7 cellular contexts compared by ENCODE assay signal in genomic region chr9:112717669-112718331, GRCh38. TPM values are rescaled to one million over a fixed set of nuclear protein-coding genes. Genes with fewer than 3 reads are reported as not detected.
DNase-seq lines count a peak whose midpoint lies in the region; ATAC-seq, FAIRE-seq and TF ChIP-seq lines count a peak whose summit lies in the region.

Gene INIP (minus strand): TSS chr9:112718117. CDS start chr9:112716485, 1,632 bp downstream.

- H3K4me2 ChIP-seq in astrocyte (ENCODE audit: low read length), result peak within 1 kb of the TSS; percentile 89
- H3K4me2 ChIP-seq in hepatocyte, result peak within 1 kb of the TSS; percentile 89

- WGBS in hepatocyte (ENCODE audit: low lambda C conversion rate, missing lambda C conversion rate), result 2% methylated on average over 41 of the region's 51 CpGs

- H3K36me3 Mint-ChIP-seq in astrocyte (ENCODE audit: low read depth, unreplicated experiment), result no peaks in the 10 kb centered on the region

- H3K9ac ChIP-seq in astrocyte (ENCODE audit: low read length), result peak within 1 kb of the TSS; percentile 89

- H4K20me1 ChIP-seq in astrocyte (ENCODE audit: insufficient read depth, low read length) (no peaks in the 10 kb centered on the region), hepatocyte (ENCODE audit: insufficient read depth, poor library complexity, severe bottlenecking) (no peaks in the 10 kb centered on the region)

- no peaks in the 10 kb centered on the region for H3K9me3 ChIP-seq in astrocyte (ENCODE audit: insufficient read depth, low read depth, low read length)
- no peaks in the 10 kb centered on the region for H3K9me3 ChIP-seq in hepatocyte (ENCODE audit: low read depth)

- H3K27ac ChIP-seq in astrocyte (ENCODE audit: low read depth, low read length) (peak within 1 kb of the TSS; percentile 65), hepatocyte (peak within 1 kb of the TSS; percentile 91)

- H3K36me3 ChIP-seq in astrocyte (ENCODE audit: insufficient read depth, low read length) (no peaks in the 10 kb centered on the region), hepatocyte (replicated peaks; ENCODE audit: insufficient read depth, low read depth) (no peaks in the 10 kb centered on the region)

- no peaks in the 10 kb centered on the region for H3K27me3 ChIP-seq in astrocyte (ENCODE audit: insufficient read depth, low read length)
- H3K27me3 ChIP-seq in hepatocyte, result no peaks in the 10 kb centered on the region

- TF ChIP-seq CTCF in astrocyte (IDR thresholded peaks at IDR 0.05; ENCODE audit: insufficient read depth, low read depth, low read length) (no peak), hepatocyte (IDR thresholded peaks at IDR 0.05; ENCODE audit: poor library complexity) (peak; percentile 25)

- H3K27me3 Mint-ChIP-seq in astrocyte (ENCODE audit: low read depth, unreplicated experiment), result no peaks in the 10 kb centered on the region

- H2AFZ ChIP-seq in astrocyte (ENCODE audit: low read depth, low read length) (peak within 1 kb of the TSS; percentile 80), hepatocyte (peak within 1 kb of the TSS; percentile 68)

- intact Hi-C loops in T-helper 2 cell treated with Interferon-gamma antibody and Interleukin-4, amounts not matched to agents 100 ng/mL and 5 ng/mL, for 36 hours (cut with micrococcal nuclease), result loop anchor here (1.0 to 10.0 kb wide), 12 partner anchors 33 to 1235 kb away; partner anchors contain the start of genes ALAD, ECPAS, FKBP15 and GNG10

- peak within 1 kb of the TSS; percentile 89 for H3K27ac Mint-ChIP-seq in astrocyte (ENCODE audit: unreplicated experiment)

- peak; percentile 57 for DNase-seq in NCI-H187 treated with DMSO at 0.1 percent for 48 hours (lab: John Stamatoyannopoulos, UW)
- peak; percentile 90 for DNase-seq in astrocyte (ENCODE audit: low read depth)
- DNase-seq in hepatocyte (ENCODE audit: low spot score), result peak; percentile 98
- DNase-seq in retina, result peak; percentile 96

- no peaks in the 10 kb centered on the region for H3K9me3 Mint-ChIP-seq in astrocyte (ENCODE audit: unreplicated experiment)

- FAIRE-seq in astrocyte (lab: Jason Lieb, UNC), result no peak

- H3K79me2 ChIP-seq in astrocyte (ENCODE audit: insufficient read depth, low read length) (peaks cover 33% of the 10 kb centered on the region), hepatocyte (peaks cover 38% of the 10 kb centered on the region)

- peak within 1 kb of the TSS; percentile 100 for H3K4me3 Mint-ChIP-seq in astrocyte (ENCODE audit: unreplicated experiment)

- peaks cover 2% of the 10 kb centered on the region for H3K4me1 Mint-ChIP-seq in astrocyte (ENCODE audit: low read depth, unreplicated experiment)

- H3K4me3 ChIP-seq in astrocyte (ENCODE audit: insufficient read depth, low read depth, low read length), result peak within 1 kb of the TSS; percentile 89
- peak within 1 kb of the TSS; percentile 63 for H3K4me3 ChIP-seq in hepatocyte

- H3K4me1 ChIP-seq in astrocyte (ENCODE audit: insufficient read depth, low read length) (no peaks in the 10 kb centered on the region), hepatocyte (ENCODE audit: insufficient read depth) (peaks cover 6% of the 10 kb centered on the region)

- ATAC-seq in GM18502 (IDR thresholded peaks at IDR 0.05; ENCODE audit: poor library complexity, unreplicated experiment) (peak; percentile 94), HG02970 (IDR thresholded peaks at IDR 0.05; ENCODE audit: low FRiP score, unreplicated experiment) (peak; percentile 94)

- no peaks in the 10 kb centered on the region for H3K9me2 ChIP-seq in hepatocyte (replicated peaks; ENCODE audit: insufficient read depth)

RNA-seq across cellular contexts. Expression of gene INIP, which starts in this region (rescaled TPM):
- total RNA-seq in T-helper 2 cell treated with Interferon-gamma antibody and Interleukin-4, amounts not matched to agents 100 ng/mL and 5 ng/mL, for 36 hours, result 36.1 and 36.3 TPM in 2 replicates
- total RNA-seq in astrocyte (22.0 and 23.1 TPM in 2 replicates), hepatocyte (28.7 and 37.4 TPM in 2 replicates)
- 16.2 and 19.3 TPM in 2 replicates for polyA plus RNA-seq in hepatocyte

Comparison
In these comparisons a context has a peak if more than half of its experiments do, and no peak if none do; other contexts are left out.
1. Peak in every context shown above with its lines: DNase-seq, ATAC-seq, H3K4me3 ChIP-seq and H3K27ac ChIP-seq.